Comparison of ENCODE assay signal across 8 cellular contexts in the genomic region with DNA sequence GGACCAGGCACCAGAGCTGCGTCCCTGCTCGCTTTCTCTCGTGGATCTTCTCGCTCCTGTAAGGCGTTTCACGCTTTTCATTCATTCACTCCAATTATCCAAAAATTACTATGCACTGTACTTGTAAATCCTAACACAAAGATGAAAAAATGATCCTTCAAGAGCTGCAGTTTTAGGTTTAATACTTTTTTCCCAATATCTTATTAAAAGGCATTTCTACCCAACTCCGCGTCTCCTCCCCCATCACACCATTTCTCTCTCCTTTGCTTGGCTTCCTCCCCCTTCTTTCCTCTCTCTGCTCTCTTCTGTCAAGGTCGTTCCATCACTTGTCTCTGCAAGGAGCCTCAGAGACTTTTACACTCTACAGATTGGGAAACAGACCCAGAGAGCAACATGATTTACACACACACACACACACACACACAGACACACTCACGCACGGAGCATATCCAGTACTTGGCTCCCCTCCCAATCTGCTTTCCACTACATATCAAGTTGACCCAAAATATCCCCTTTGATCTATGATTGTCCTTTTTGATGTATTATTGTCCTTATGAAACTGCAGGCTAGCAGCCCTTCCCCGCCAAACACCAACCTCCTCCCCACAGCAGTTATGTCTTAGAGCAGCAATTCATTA. TPM values are rescaled to one million over a fixed set of nuclear protein-coding genes. Genes with fewer than 3 reads are reported as not detected.
DNase-seq lines count a peak whose midpoint lies in the region; ATAC-seq and TF ChIP-seq lines count a peak whose summit lies in the region.

No MANE protein-coding gene starts in this region.

- no peaks in the 10 kb centered on the region for H3K79me2 ChIP-seq in HCT116 (ENCODE audit: insufficient read depth, low read length)

- no TSS peak for BruUV-seq in HCT116 (replicated peaks; lab: Mats Ljungman, UMichigan)

- H3K36me3 ChIP-seq in HCT116 (ENCODE audit: control insufficient read depth in 1 of 2, insufficient read depth in 2 of 2, low read length in 2 of 2): no peaks in the 10 kb centered on the region
- no peaks in the 10 kb centered on the region for H3K36me3 ChIP-seq in heart left ventricle
- H3K36me3 ChIP-seq in skeletal muscle satellite cell (ENCODE audit: insufficient read depth, low read length): no peaks in the 10 kb centered on the region

- H3K27ac ChIP-seq in HCT116 (ENCODE audit: low read depth, low read length) (no peak overlapping the region), VCaP (peak overlapping the region; percentile 55; the same call in 1 of the 2 replicates), heart left ventricle (no peak overlapping the region)

- TF ChIP-seq CTCF in HCT116 (IDR thresholded peaks at IDR 0.05 in 2 of 3, conservative IDR thresholded peaks at IDR 0.05 in 1 of 3; ENCODE audit: borderline replicate concordance in 1 of 3, insufficient read depth in 1 of 3, low read depth in 2 of 3, low read length in 2 of 3) (peak in 1 of 3 experiments; percentile 3; a peak in 1 of 6 replicates), VCaP (conservative IDR thresholded peaks at IDR 0.05) (no peak; the same call in 1 of the 2 replicates), heart left ventricle (IDR thresholded peaks at IDR 0.05) (peak in 3 of 12 donors; percentile 5 to 24 (median 18))

- H3K4me3 ChIP-seq in HCT116 (replicated peaks in 1 of 2; ENCODE audit: low read depth in 1 of 2, low read length in 2 of 2): peak overlapping the region; percentile 25 to 34
- peak overlapping the region; percentile 30 to 72 (median 60) for H3K4me3 ChIP-seq in heart left ventricle
- peak overlapping the region; percentile 73 for H3K4me3 ChIP-seq in skeletal muscle satellite cell (ENCODE audit: low read length)

- TF ChIP-seq POLR2A in HCT116 (IDR thresholded peaks at IDR 0.05; ENCODE audit: borderline replicate concordance, extremely low read depth, insufficient read depth, insufficient read length): no peak
- no peak for TF ChIP-seq POLR2A in heart left ventricle (IDR thresholded peaks at IDR 0.05)

- no peaks in the 10 kb centered on the region for H3K9me2 ChIP-seq in HCT116 (ENCODE audit: insufficient read depth)

- POLR2A ChIA-PET in HCT116 (lab: Charles Lee): interaction anchor here (0.6 kb wide), 1 partner anchor 13 kb away, joined by 3 read pairs; no protein-coding TSS in a partner anchor

- H3K9me3 ChIP-seq in HCT116 (ENCODE audit: control insufficient read depth in 1 of 2, insufficient read depth in 1 of 2, low read depth in 1 of 2, low read length in 2 of 2): no peaks in the 10 kb centered on the region
- H3K9me3 ChIP-seq in heart left ventricle: no peaks in the 10 kb centered on the region
- H3K9me3 ChIP-seq in skeletal muscle satellite cell (replicated peaks; ENCODE audit: low read length): no peaks in the 10 kb centered on the region

- no peak for TF ChIP-seq RAD21 in HCT116 (IDR thresholded peaks at IDR 0.05; ENCODE audit: low read depth)

- CTCF ChIA-PET in HCT116 (lab: Charles Lee): interaction anchor here (0.7 to 2.6 kb wide), 19 partner anchors 9 to 361 kb away, joined by 3 to 21 read pairs (median 5); no protein-coding TSS in a partner anchor

- H3K27me3 ChIP-seq in HCT116 (ENCODE audit: insufficient read depth, low read length) (no peaks in the 10 kb centered on the region; the same call in 1 of the 2 replicates), heart left ventricle (peaks cover 0 to 19% (median 0%) of the 10 kb centered on the region in 9 donors), skeletal muscle satellite cell (ENCODE audit: control insufficient read depth, insufficient read depth, low read length) (peaks cover 3% of the 10 kb centered on the region)

- no peak for DNase-seq in HCT116 (ENCODE audit: low read depth, low spot score)
- no peak for DNase-seq in heart left ventricle
- DNase-seq in NCI-H774 (lab: John Stamatoyannopoulos, UW): no peak
- DNase-seq in amniotic stem cell (lab: John Stamatoyannopoulos, UW): no peak
- DNase-seq in NCI-H2196 (lab: John Stamatoyannopoulos, UW; ENCODE audit: unreplicated experiment): no peak

- no peaks in the 10 kb centered on the region for H4K20me1 ChIP-seq in HCT116 (ENCODE audit: insufficient read depth)

- no peak overlapping the region for H3K9ac ChIP-seq in HCT116 (ENCODE audit: low read length)
- H3K9ac ChIP-seq in skeletal muscle satellite cell (ENCODE audit: low read depth, low read length): peak overlapping the region; percentile 39

- peak overlapping the region; percentile 84 for H2AFZ ChIP-seq in HCT116 (ENCODE audit: low read depth, low read length, poor library complexity, severe bottlenecking)

- peak; percentile 10; the same call in 1 of the 2 replicates for ATAC-seq in HCT116
- peak in 1 of 4 donors; percentile 27 for ATAC-seq in heart left ventricle
- ATAC-seq in HG02571 (IDR thresholded peaks at IDR 0.05; ENCODE audit: unreplicated experiment): no peak

- RAD21 ChIA-PET in HCT116 (lab: Charles Lee; ENCODE audit: low non-redundant PET in 1 of 2, low total read pairs in 2 of 2, uncharacterized antibody in 2 of 2, unreplicated experiment in 2 of 2): interaction anchor here in 1 of 2 experiments (0.6 kb wide), 1 partner anchor 97 kb away, joined by 3 read pairs; no protein-coding TSS in a partner anchor

- intact Hi-C loops in HCT116 (cut with micrococcal nuclease) (loop anchor here (1.0 kb wide), 3 partner anchors 97 to 361 kb away; no protein-coding TSS in a partner anchor), heart left ventricle (cut with DNase I) (loop anchor here (1.0 to 10.0 kb wide), 8 partner anchors 60 to 362 kb away; no protein-coding TSS in a partner anchor)

- WGBS in heart left ventricle, 4 donors: 5 to 11% (median 9%) methylated on average over 12 of the region's 12 CpGs

- H3K4me1 ChIP-seq in HCT116 (ENCODE audit: control insufficient read depth in 1 of 2, insufficient read depth in 2 of 2, low read length in 2 of 2) (peaks cover 0 to 10% of the 10 kb centered on the region in 2 experiments; a peak in 1 of 4 replicates), heart left ventricle (peaks cover 0 to 21% (median 13%) of the 10 kb centered on the region in 12 donors), skeletal muscle satellite cell (ENCODE audit: control insufficient read depth, insufficient read depth, low read length) (peaks cover 21% of the 10 kb centered on the region)

- H3K4me2 ChIP-seq in HCT116 (ENCODE audit: low read length) (peak overlapping the region; percentile 71), skeletal muscle satellite cell (ENCODE audit: low read length) (peak overlapping the region; percentile 96)

TF ChIP-seq in HCT116, 20 proteins besides CTCF, POLR2A, EP300 and RAD21:
- no peak for TF ChIP-seq YY1 (IDR thresholded peaks at IDR 0.05; ENCODE audit: extremely low read depth, insufficient replicate concordance, low read depth, low read length)
- TF ChIP-seq TCF7L2 (IDR thresholded peaks at IDR 0.05; ENCODE audit: borderline replicate concordance, extremely low read depth, insufficient read depth, insufficient read length): peak; percentile 51
- TF ChIP-seq, protein P1, sequence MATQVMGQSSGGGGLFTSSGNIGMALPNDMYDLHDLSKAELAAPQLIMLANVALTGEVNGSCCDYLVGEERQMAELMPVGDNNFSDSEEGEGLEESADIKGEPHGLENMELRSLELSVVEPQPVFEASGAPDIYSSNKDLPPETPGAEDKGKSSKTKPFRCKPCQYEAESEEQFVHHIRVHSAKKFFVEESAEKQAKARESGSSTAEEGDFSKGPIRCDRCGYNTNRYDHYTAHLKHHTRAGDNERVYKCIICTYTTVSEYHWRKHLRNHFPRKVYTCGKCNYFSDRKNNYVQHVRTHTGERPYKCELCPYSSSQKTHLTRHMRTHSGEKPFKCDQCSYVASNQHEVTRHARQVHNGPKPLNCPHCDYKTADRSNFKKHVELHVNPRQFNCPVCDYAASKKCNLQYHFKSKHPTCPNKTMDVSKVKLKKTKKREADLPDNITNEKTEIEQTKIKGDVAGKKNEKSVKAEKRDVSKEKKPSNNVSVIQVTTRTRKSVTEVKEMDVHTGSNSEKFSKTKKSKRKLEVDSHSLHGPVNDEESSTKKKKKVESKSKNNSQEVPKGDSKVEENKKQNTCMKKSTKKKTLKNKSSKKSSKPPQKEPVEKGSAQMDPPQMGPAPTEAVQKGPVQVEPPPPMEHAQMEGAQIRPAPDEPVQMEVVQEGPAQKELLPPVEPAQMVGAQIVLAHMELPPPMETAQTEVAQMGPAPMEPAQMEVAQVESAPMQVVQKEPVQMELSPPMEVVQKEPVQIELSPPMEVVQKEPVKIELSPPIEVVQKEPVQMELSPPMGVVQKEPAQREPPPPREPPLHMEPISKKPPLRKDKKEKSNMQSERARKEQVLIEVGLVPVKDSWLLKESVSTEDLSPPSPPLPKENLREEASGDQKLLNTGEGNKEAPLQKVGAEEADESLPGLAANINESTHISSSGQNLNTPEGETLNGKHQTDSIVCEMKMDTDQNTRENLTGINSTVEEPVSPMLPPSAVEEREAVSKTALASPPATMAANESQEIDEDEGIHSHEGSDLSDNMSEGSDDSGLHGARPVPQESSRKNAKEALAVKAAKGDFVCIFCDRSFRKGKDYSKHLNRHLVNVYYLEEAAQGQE (IDR thresholded peaks at IDR 0.05; ENCODE audit: low read depth): no peak
- TF ChIP-seq CEBPB (IDR thresholded peaks at IDR 0.05; ENCODE audit: low read depth): no peak
- TF ChIP-seq ZNF274 (IDR thresholded peaks at IDR 0.05; ENCODE audit: low read depth, low read length): no peak

RNA-seq across cellular contexts. Expression of a gene that starts 0.5 kb away (rescaled TPM):
- total RNA-seq in HCT116 (2021; ENCODE audit: unreplicated experiment) (0.20 TPM), heart left ventricle (10 to 100 TPM in 1 of 9 donors, under 1 TPM in 5, not detected in 3; 0.13 to 45.0 (median 0.31) TPM)
- polyA plus RNA-seq in HCT116 (2012): 0.08 and 0.10 TPM in 2 replicates
- under 1 TPM; 0.11 to 0.15 TPM for polyA plus RNA-seq in heart left ventricle
- total RNA-seq in skeletal muscle satellite cell (2012; rRNA removed): 0.22 and 3.5 TPM in 2 replicates
